Comparison of ENCODE assay signal across 15 cellular contexts in the genomic region with DNA sequence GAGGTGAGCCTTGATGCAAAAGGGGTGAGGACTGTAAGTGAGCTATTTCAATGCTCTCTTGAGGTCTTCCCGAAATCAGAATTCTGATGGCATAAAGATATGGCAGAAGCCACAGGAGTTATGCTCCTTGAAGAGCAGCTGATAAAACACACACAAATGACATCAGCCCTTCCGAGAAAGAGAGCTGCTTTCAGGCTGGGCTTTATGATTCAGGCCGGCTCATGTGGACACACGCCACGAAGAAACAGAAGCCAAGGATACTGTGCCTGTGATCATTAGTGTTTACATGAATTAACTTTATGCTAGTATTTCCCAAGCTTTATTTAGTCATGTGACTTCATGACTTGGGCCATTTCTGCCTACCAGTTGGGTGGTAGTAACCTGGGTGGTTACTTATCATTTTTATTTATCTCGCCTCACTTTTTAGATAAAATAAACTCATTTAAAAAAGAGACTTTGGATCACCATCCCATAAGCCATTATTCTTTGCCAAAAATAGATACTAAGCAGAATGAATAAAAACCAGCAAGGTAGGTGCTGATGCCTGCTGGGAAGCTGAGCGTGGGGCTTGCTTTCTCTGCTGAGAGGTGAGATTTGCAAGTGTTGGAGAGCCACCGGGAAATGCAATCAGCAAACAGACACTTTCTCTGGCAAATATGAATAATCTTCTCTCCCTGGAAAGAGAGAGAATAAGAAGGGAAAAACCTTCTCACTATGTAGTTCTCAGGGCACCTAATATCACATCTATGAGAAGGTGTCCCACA.
A peak's percentile ranks its signal among the peaks of the same experiment; 100 is the strongest.
DNase-seq lines count a peak whose midpoint lies in the region; ATAC-seq, FAIRE-seq and TF ChIP-seq lines count a peak whose summit lies in the region.
"Had no signal": no experiment of that assay in that cellular context is flagged by ENCODE, and none has a peak within 500 bp of the region (broad histone marks: within the 10 kb centered on the region; RNA-seq: fewer than 3 reads in every experiment).

No MANE protein-coding gene starts in this region.

- in situ Hi-C loops in astrocyte of the spinal cord (cut with HindIII; ENCODE audit: low sequenced_read_pairs), result no loop called here

- no peaks in the 10 kb centered on the region for H3K9me3 Mint-ChIP-seq in activated CD4-positive, alpha-beta T cell treated with anti-CD3 and anti-CD28 coated beads, Interleukin-2, amount 10 ng/mL, durations not matched to agents 24 days and 14 days
- H3K9me3 Mint-ChIP-seq: activated T-helper 1 cell treated with anti-CD3 and anti-CD28 coated beads, Interleukin-12 subunit alpha, Interleukin-12 subunit beta, Interleukin-2, Interleukin-4 antibody, amounts not matched to agents 30 ng/mL and 10 ng/mL and 1 ng/mL, durations not matched to agents 14 hours and 24 hours and 36 hours had no signal

- no peak overlapping the region for H3K4me3 Mint-ChIP-seq in activated CD4-positive, alpha-beta T cell treated with anti-CD3 and anti-CD28 coated beads, Interleukin-2, amount 10 ng/mL, durations not matched to agents 24 days and 14 days
- H3K4me3 Mint-ChIP-seq: activated T-helper 1 cell treated with anti-CD3 and anti-CD28 coated beads, Interleukin-12 subunit alpha, Interleukin-12 subunit beta, Interleukin-2, Interleukin-4 antibody, amounts not matched to agents 30 ng/mL and 10 ng/mL and 1 ng/mL, durations not matched to agents 14 hours and 24 hours and 36 hours; B cell had no signal

- H3K27ac ChIP-seq in right cardiac atrium (ENCODE audit: low read length) (no peak overlapping the region), uterus (no peak overlapping the region), small intestine (ENCODE audit: low read depth in 1 of 2, low read length in 1 of 2) (peak overlapping the region in 1 of 2 donors; percentile 51)
- H3K27ac ChIP-seq: lower lobe of right lung had no signal

- no peaks in the 10 kb centered on the region for H3K27me3 ChIP-seq in right cardiac atrium (ENCODE audit: control insufficient read depth, insufficient read depth)
- H3K27me3 ChIP-seq in uterus, result no peaks in the 10 kb centered on the region
- H3K27me3 ChIP-seq in small intestine (ENCODE audit: control insufficient read depth in 2 of 2, insufficient read depth in 2 of 2, low read length in 2 of 2), result no peaks in the 10 kb centered on the region

- TF ChIP-seq CTCF in astrocyte of the spinal cord (IDR thresholded peaks at IDR 0.05; ENCODE audit: low read depth, low read length), result no peak
- TF ChIP-seq CTCF in uterus (IDR thresholded peaks at IDR 0.05), result no peak

- no peak for TF ChIP-seq POLR2A in uterus (IDR thresholded peaks at IDR 0.05)

- H3K36me3 ChIP-seq in uterus (no peaks in the 10 kb centered on the region), small intestine (ENCODE audit: control insufficient read depth in 2 of 2, insufficient read depth in 2 of 2, low read length in 2 of 2) (peaks cover 0 to 2% of the 10 kb centered on the region in 2 donors)

- no peaks in the 10 kb centered on the region for H3K4me1 Mint-ChIP-seq in activated CD4-positive, alpha-beta T cell treated with anti-CD3 and anti-CD28 coated beads, Interleukin-2, amount 10 ng/mL, durations not matched to agents 24 days and 14 days
- H3K4me1 Mint-ChIP-seq: B cell had no signal

- WGBS in right cardiac atrium, result 46% methylated on average over 8 of the region's 8 CpGs
- WGBS in small intestine, 3 donors, result 62 to 76% (median 71%) methylated on average over 8 of the region's 8 CpGs

- H3K27me3 Mint-ChIP-seq in activated CD4-positive, alpha-beta T cell treated with anti-CD3 and anti-CD28 coated beads, Interleukin-2, amount 10 ng/mL, durations not matched to agents 24 days and 14 days, result no peaks in the 10 kb centered on the region

- ATAC-seq in right cardiac atrium, result peak; percentile 42 to 66
- ATAC-seq in GM21529 (IDR thresholded peaks at IDR 0.05; ENCODE audit: unreplicated experiment), result no peak
- ATAC-seq: stimulated activated naive CD8-positive, alpha-beta T cell treated with anti-CD3 and anti-CD28 coated beads, Interleukin-15, Interleukin-2, amounts not matched to agents 100 U/mL and 50 U/mL, for 24 hours had no signal

- DNase-seq in right cardiac atrium (peak in 2 of 3 donors; percentile 47 to 54), cardiac septum (ENCODE audit: low spot score) (no peak), astrocyte of the spinal cord (ENCODE audit: low read depth, low spot score) (peak; percentile 93), iris pigment epithelial cell (ENCODE audit: low read depth) (peak; percentile 96), uterus (peak; percentile 35 to 52), small intestine (no peak)
- DNase-seq in activated CD4-positive, alpha-beta T cell treated with anti-CD3 and anti-CD28 coated beads, Interleukin-2, amount 10 ng/mL, durations not matched to agents 24 days and 14 days, result no peak
- DNase-seq: KBM-7; lower lobe of right lung; NCI-H82; stimulated activated naive CD8-positive, alpha-beta T cell treated with anti-CD3 and anti-CD28 coated beads, Interleukin-15, Interleukin-2, amounts not matched to agents 100 U/mL and 50 U/mL, for 24 hours; T1000 had no signal

- no peaks in the 10 kb centered on the region for H3K36me3 Mint-ChIP-seq in activated CD4-positive, alpha-beta T cell treated with anti-CD3 and anti-CD28 coated beads, Interleukin-2, amount 10 ng/mL, durations not matched to agents 24 days and 14 days (ENCODE audit: low read depth)

- H3K4me1 ChIP-seq in right cardiac atrium (ENCODE audit: control insufficient read depth, insufficient read depth, low read length) (peaks cover 3% of the 10 kb centered on the region), uterus (no peaks in the 10 kb centered on the region), small intestine (ENCODE audit: control insufficient read depth in 2 of 2, insufficient read depth in 1 of 2, low read depth in 1 of 2, low read length in 1 of 2) (no peaks in the 10 kb centered on the region)

- no peak overlapping the region for H3K27ac Mint-ChIP-seq in activated CD4-positive, alpha-beta T cell treated with anti-CD3 and anti-CD28 coated beads, Interleukin-2, amount 10 ng/mL, durations not matched to agents 24 days and 14 days
- H3K27ac Mint-ChIP-seq: activated T-helper 1 cell treated with anti-CD3 and anti-CD28 coated beads, Interleukin-12 subunit alpha, Interleukin-12 subunit beta, Interleukin-2, Interleukin-4 antibody, amounts not matched to agents 30 ng/mL and 10 ng/mL and 1 ng/mL, durations not matched to agents 14 hours and 24 hours and 36 hours; B cell had no signal

- no peaks in the 10 kb centered on the region for H3K9me3 ChIP-seq in right cardiac atrium (ENCODE audit: control insufficient read depth, low read length)
- no peaks in the 10 kb centered on the region for H3K9me3 ChIP-seq in uterus
- H3K9me3 ChIP-seq in small intestine (ENCODE audit: control insufficient read depth, low read depth), result no peaks in the 10 kb centered on the region
- H3K9me3 ChIP-seq: lower lobe of right lung had no signal

- intact Hi-C loops in right cardiac atrium (cut with DNase I), result no loop called here
- intact Hi-C loops in cardiac septum (cut with DNase I), result no loop called here
- intact Hi-C loops in uterus (cut with DNase I; ENCODE audit: low total_unique reads), result no loop called here
- intact Hi-C loops in activated CD4-positive, alpha-beta T cell treated with anti-CD3 and anti-CD28 coated beads, Interleukin-2, amount 10 ng/mL, durations not matched to agents 24 days and 14 days (cut with micrococcal nuclease), result no loop called here

- no peak overlapping the region for H3K4me3 ChIP-seq in right cardiac atrium (ENCODE audit: low read length)
- no peak overlapping the region for H3K4me3 ChIP-seq in astrocyte of the spinal cord (ENCODE audit: low read depth, low read length)
- no peak overlapping the region for H3K4me3 ChIP-seq in uterus
- no peak overlapping the region for H3K4me3 ChIP-seq in small intestine (ENCODE audit: low read depth in 1 of 2, low read length in 2 of 2)
- H3K4me3 ChIP-seq: lower lobe of right lung had no signal

- FAIRE-seq in small intestine (lab: Jason Lieb, UNC), result no peak

Comparison
In these comparisons a context has a peak if more than half of its experiments do, and no peak if none do; other contexts are left out.
1. DNase-seq: peak in right cardiac atrium (2 of 3), astrocyte of the spinal cord (single experiment), iris pigment epithelial cell (single experiment) and uterus (2 of 2); none in cardiac septum (single experiment), small intestine (single experiment) and activated CD4-positive, alpha-beta T cell treated with anti-CD3 and anti-CD28 coated beads, Interleukin-2, amount 10 ng/mL, durations not matched to agents 24 days and 14 days (single experiment).